15 cellular contexts compared by ENCODE assay signal in the genomic region with DNA sequence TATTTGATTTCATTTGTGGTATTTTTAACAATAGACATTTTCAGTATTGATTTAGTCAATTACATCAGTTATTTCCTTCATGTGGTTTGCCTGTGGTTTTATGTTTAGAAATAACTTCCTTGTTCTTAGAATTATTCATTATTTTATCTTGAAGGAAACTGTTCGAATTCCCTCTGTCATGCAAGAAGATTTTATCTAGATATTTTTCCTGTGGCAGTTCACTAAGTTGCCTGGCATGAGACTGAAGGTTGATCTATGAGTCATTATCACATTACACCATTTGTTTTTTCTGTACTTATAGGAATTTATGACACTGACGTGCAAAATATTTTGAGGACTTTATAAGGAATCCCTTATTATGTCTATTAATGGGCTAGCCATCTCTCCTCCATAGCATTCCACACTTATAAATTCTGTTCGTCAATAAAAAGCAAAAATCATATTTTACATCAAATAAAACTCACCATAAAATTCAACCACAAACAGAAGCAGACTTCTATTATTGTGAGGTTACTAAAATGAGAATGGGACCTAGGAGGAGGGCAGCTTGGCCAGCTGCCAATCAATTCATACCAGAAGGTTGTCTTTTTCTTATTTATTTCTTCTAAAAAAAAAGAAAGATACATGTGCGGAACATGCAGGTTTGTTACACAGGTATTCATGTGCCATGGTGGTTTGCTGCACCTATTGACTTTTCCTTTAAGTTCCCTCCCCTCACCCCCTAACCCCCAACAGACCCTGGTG.
DNase-seq lines count a peak whose midpoint lies in the region; ATAC-seq and TF ChIP-seq lines count a peak whose summit lies in the region.
"Had no signal": no experiment of that assay in that cellular context is flagged by ENCODE, and none has a peak within 500 bp of the region (broad histone marks: within the 10 kb centered on the region; RNA-seq: fewer than 3 reads in every experiment).

No MANE protein-coding gene starts in this region.

- no peaks in the 10 kb centered on the region for H3K9me3 ChIP-seq in hepatocyte (ENCODE audit: low read depth)

- H3K27me3 Mint-ChIP-seq in mesothelial cell of epicardium (ENCODE audit: low read depth) = peaks cover 33% of the 10 kb centered on the region
- H3K27me3 Mint-ChIP-seq: IgD-negative memory B cell had no signal

- no peaks in the 10 kb centered on the region for H3K36me3 Mint-ChIP-seq in mesothelial cell of epicardium
- H3K36me3 Mint-ChIP-seq: activated naive CD4-positive, alpha-beta T cell treated with anti-CD3 and anti-CD28 coated beads, Interleukin-2, amount 50 U/mL, for 24 hours; CD8-positive, alpha-beta T cell; IgD-negative memory B cell had no signal

- no peaks in the 10 kb centered on the region for H3K9me2 ChIP-seq in hepatocyte (replicated peaks; ENCODE audit: insufficient read depth)

- no peak overlapping the region for H2AFZ ChIP-seq in hepatocyte
- H2AFZ ChIP-seq: GM23338 had no signal

- H3K36me3 ChIP-seq in hepatocyte (replicated peaks; ENCODE audit: insufficient read depth, low read depth) = no peaks in the 10 kb centered on the region

- ATAC-seq in HG03280 (IDR thresholded peaks at IDR 0.05; ENCODE audit: unreplicated experiment) = no peak
- ATAC-seq: CD8-positive, alpha-beta T cell; GM23338 had no signal

- no peak overlapping the region for H3K4me3 Mint-ChIP-seq in mesothelial cell of epicardium
- H3K4me3 Mint-ChIP-seq: activated naive CD4-positive, alpha-beta T cell treated with anti-CD3 and anti-CD28 coated beads, Interleukin-2, amount 50 U/mL, for 24 hours; CD8-positive, alpha-beta T cell; GM23338; IgD-negative memory B cell; T-helper 1 cell treated with Interleukin-12 subunit alpha and Interleukin-12 subunit beta and Interleukin-4 antibody, amounts not matched to agents 30 μg/mL and 1 μg/mL, for 36 hours had no signal

- TF ChIP-seq CTCF in mesothelial cell of epicardium (IDR thresholded peaks at IDR 0.05; ENCODE audit: unreplicated experiment) (no peak), hepatocyte (IDR thresholded peaks at IDR 0.05; ENCODE audit: poor library complexity) (no peak)

- peaks cover 19% of the 10 kb centered on the region for H3K4me1 Mint-ChIP-seq in mesothelial cell of epicardium
- H3K4me1 Mint-ChIP-seq: activated naive CD4-positive, alpha-beta T cell treated with anti-CD3 and anti-CD28 coated beads, Interleukin-2, amount 50 U/mL, for 24 hours; IgD-negative memory B cell had no signal

- peak overlapping the region; percentile 26 for H3K27ac Mint-ChIP-seq in mesothelial cell of epicardium
- H3K27ac Mint-ChIP-seq: activated naive CD4-positive, alpha-beta T cell treated with anti-CD3 and anti-CD28 coated beads, Interleukin-2, amount 50 U/mL, for 24 hours; CD8-positive, alpha-beta T cell; GM23338; IgD-negative memory B cell; T-helper 1 cell treated with Interleukin-12 subunit alpha and Interleukin-12 subunit beta and Interleukin-4 antibody, amounts not matched to agents 30 μg/mL and 1 μg/mL, for 36 hours had no signal

- DNase-seq in ELR (ENCODE audit: low read depth) (peak; percentile 89), RPMI7951 (ENCODE audit: low read depth) (peak; percentile 42), dedifferentiated amniotic fluid mesenchymal stem cell (ENCODE audit: extremely low spot score) (peak; percentile 39), mesothelial cell of epicardium (ENCODE audit: low spot score in 2 of 2, unreplicated experiment in 2 of 2) (no peak), pons (ENCODE audit: low spot score) (no peak), hepatocyte (ENCODE audit: low spot score) (no peak)
- no peak for DNase-seq in activated T-cell treated with anti-CD3 and anti-CD28 coated beads, Interleukin-2, amount 50 U/mL, for 1 hour
- DNase-seq: CD8-positive, alpha-beta T cell; NCI-H1694 treated with DMSO at 0.1 percent for 48 hours; retina had no signal

- H3K4me3 ChIP-seq in hepatocyte = no peak overlapping the region
- H3K4me3 ChIP-seq: GM23338 had no signal

- no peak overlapping the region for H3K27ac ChIP-seq in hepatocyte

- no peaks in the 10 kb centered on the region for H3K79me2 ChIP-seq in hepatocyte

- no peaks in the 10 kb centered on the region for H3K4me1 ChIP-seq in hepatocyte (ENCODE audit: insufficient read depth)

- 62% methylated on average over 4 of the region's 4 CpGs for WGBS in hepatocyte (ENCODE audit: low lambda C conversion rate, missing lambda C conversion rate)

- H4K20me1 ChIP-seq in hepatocyte (ENCODE audit: insufficient read depth, poor library complexity, severe bottlenecking) = no peaks in the 10 kb centered on the region

- H3K27me3 ChIP-seq in hepatocyte = no peaks in the 10 kb centered on the region

- H3K9me3 Mint-ChIP-seq in mesothelial cell of epicardium = peaks cover 25% of the 10 kb centered on the region
- H3K9me3 Mint-ChIP-seq: activated naive CD4-positive, alpha-beta T cell treated with anti-CD3 and anti-CD28 coated beads, Interleukin-2, amount 50 U/mL, for 24 hours; CD8-positive, alpha-beta T cell; T-helper 1 cell treated with Interleukin-12 subunit alpha and Interleukin-12 subunit beta and Interleukin-4 antibody, amounts not matched to agents 30 μg/mL and 1 μg/mL, for 36 hours had no signal

- H3K4me2 ChIP-seq in hepatocyte = no peak overlapping the region
- H3K4me2 ChIP-seq: GM23338 had no signal

Comparison
In these comparisons a context has a peak if more than half of its experiments do, and no peak if none do; other contexts are left out.
1. DNase-seq: peak in ELR (single experiment), RPMI7951 (single experiment) and dedifferentiated amniotic fluid mesenchymal stem cell (single experiment); none in mesothelial cell of epicardium (0 of 2), pons (single experiment), activated T-cell treated with anti-CD3 and anti-CD28 coated beads, Interleukin-2, amount 50 U/mL, for 1 hour (single experiment) and hepatocyte (single experiment).